Comparison of ENCODE assay signal across 1 cellular context in the genomic region with DNA sequence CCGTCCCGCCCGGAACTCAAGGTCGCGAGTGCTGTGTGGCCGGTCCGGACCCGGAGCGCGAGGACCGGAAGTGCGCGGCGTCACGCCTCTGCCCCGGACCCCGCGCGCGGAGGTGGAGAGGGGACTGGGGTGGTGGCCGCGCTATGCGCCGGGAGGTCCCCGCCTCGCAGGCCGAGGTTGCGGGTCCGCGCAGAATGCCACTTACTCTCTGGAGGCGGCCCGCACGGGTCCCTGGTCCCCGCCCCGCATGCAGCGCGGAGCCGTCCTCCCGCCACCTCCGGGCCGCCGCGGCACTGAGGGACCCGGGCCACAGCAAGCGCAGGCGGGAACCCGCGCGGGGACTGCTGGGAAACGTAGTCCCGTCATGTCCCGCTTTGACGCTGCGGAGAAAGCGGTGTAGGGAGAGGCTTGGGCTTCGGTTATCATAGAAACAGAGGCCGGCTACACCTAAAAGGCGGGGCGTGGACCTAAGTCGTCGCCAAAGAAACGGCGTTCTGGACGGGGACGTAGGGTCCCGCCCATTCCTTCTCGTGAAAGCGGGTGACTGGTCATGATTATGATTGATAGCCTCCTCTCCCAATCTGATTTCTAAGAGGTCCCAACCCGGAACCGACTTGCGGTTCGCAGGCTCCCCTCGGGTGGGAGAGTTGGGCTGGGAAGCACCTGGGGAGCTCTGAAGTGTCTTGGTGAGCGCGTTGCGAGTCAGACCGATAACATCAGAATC.
TF ChIP-seq lines count a peak whose summit lies in the region.

A gene (minus strand): TSS at position 295 of the 724 bp plus-strand sequence. CDS start 11,698 bp downstream, outside the sequence.

TF ChIP-seq in GM12878, 131 proteins besides CTCF, POLR2A, EP300 and RAD21 (continued from another document and continues in another):
- TF ChIP-seq, protein P1, sequence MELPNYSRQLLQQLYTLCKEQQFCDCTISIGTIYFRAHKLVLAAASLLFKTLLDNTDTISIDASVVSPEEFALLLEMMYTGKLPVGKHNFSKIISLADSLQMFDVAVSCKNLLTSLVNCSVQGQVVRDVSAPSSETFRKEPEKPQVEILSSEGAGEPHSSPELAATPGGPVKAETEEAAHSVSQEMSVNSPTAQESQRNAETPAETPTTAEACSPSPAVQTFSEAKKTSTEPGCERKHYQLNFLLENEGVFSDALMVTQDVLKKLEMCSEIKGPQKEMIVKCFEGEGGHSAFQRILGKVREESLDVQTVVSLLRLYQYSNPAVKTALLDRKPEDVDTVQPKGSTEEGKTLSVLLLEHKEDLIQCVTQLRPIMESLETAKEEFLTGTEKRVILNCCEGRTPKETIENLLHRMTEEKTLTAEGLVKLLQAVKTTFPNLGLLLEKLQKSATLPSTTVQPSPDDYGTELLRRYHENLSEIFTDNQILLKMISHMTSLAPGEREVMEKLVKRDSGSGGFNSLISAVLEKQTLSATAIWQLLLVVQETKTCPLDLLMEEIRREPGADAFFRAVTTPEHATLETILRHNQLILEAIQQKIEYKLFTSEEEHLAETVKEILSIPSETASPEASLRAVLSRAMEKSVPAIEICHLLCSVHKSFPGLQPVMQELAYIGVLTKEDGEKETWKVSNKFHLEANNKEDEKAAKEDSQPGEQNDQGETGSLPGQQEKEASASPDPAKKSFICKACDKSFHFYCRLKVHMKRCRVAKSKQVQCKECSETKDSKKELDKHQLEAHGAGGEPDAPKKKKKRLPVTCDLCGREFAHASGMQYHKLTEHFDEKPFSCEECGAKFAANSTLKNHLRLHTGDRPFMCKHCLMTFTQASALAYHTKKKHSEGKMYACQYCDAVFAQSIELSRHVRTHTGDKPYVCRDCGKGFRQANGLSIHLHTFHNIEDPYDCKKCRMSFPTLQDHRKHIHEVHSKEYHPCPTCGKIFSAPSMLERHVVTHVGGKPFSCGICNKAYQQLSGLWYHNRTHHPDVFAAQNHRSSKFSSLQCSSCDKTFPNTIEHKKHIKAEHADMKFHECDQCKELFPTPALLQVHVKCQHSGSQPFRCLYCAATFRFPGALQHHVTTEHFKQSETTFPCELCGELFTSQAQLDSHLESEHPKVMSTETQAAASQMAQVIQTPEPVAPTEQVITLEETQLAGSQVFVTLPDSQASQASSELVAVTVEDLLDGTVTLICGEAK (IDR thresholded peaks at IDR 0.05; ENCODE audit: borderline replicate concordance) = peak; percentile 99
- TF ChIP-seq POU2F2 (IDR thresholded peaks at IDR 0.05; ENCODE audit: borderline replicate concordance, low read depth, low read length) (peak; percentile 81), RB1 (IDR thresholded peaks at IDR 0.05; ENCODE audit: borderline replicate concordance) (peak; percentile 98), SUPT20H (IDR thresholded peaks at IDR 0.05; ENCODE audit: borderline replicate concordance, control insufficient read depth, low read depth, low read length) (no peak), BHLHE40 (IDR thresholded peaks at IDR 0.05; ENCODE audit: borderline replicate concordance in 1 of 2, low read depth in 2 of 2, low read length in 1 of 2) (peak in 1 of 2 experiments; percentile 87; a peak in 3 of 4 replicates), YY1 (IDR thresholded peaks at IDR 0.05; ENCODE audit: low read depth, low read length) (peak; percentile 90), CHD1 (IDR thresholded peaks at IDR 0.05; ENCODE audit: low read depth, low read length) (peak; percentile 86; the same call in 1 of the 2 replicates), CREB1 (IDR thresholded peaks at IDR 0.05; ENCODE audit: low read depth) (peak; percentile 90), TCF12 (IDR thresholded peaks at IDR 0.05; ENCODE audit: low read depth, low read length) (peak; percentile 51), ZNF24 (IDR thresholded peaks at IDR 0.05) (peak; percentile 74), LARP7 (IDR thresholded peaks at IDR 0.05) (peak; percentile 100), PAX5 (IDR thresholded peaks at IDR 0.05; ENCODE audit: borderline replicate concordance, low read depth, low read length) (peak; percentile 100), NFXL1 (IDR thresholded peaks at IDR 0.05; ENCODE audit: borderline replicate concordance) (no peak), STAT3 (IDR thresholded peaks at IDR 0.05; ENCODE audit: low read depth, low read length) (no peak), MYB (IDR thresholded peaks at IDR 0.05; ENCODE audit: borderline replicate concordance, low read depth, low read length) (no peak), IRF4 (IDR thresholded peaks at IDR 0.05; ENCODE audit: low read depth, low read length) (0 out of 2 replicates have a peak, but pooled peaks have one; percentile 52), CHD2 (IDR thresholded peaks at IDR 0.05; ENCODE audit: borderline replicate concordance, low read depth, low read length) (peak; percentile 86), NFYA (IDR thresholded peaks at IDR 0.05; ENCODE audit: borderline replicate concordance, low read depth, low read length) (peak; percentile 41; the same call in 1 of the 2 replicates), ATF7 (IDR thresholded peaks at IDR 0.05; ENCODE audit: low read depth) (peak; percentile 56; the same call in 1 of the 2 replicates), BMI1 (IDR thresholded peaks at IDR 0.05; ENCODE audit: borderline replicate concordance) (peak; percentile 100), MEF2B (IDR thresholded peaks at IDR 0.05; ENCODE audit: partially characterized antibody, poor library complexity, severe bottlenecking) (peak; percentile 56), SP1 (IDR thresholded peaks at IDR 0.05; ENCODE audit: low read depth, low read length) (peak; percentile 96), POLR2AphosphoS2 (IDR thresholded peaks at IDR 0.05; ENCODE audit: low read depth, low read length) (peak; percentile 86), GATAD2B (conservative IDR thresholded peaks at IDR 0.05; ENCODE audit: low read depth) (peak; percentile 96), SMC3 (IDR thresholded peaks at IDR 0.05; ENCODE audit: borderline replicate concordance, low read length) (no peak; the same call in 1 of the 2 replicates)
- TF ChIP-seq, protein P2, sequence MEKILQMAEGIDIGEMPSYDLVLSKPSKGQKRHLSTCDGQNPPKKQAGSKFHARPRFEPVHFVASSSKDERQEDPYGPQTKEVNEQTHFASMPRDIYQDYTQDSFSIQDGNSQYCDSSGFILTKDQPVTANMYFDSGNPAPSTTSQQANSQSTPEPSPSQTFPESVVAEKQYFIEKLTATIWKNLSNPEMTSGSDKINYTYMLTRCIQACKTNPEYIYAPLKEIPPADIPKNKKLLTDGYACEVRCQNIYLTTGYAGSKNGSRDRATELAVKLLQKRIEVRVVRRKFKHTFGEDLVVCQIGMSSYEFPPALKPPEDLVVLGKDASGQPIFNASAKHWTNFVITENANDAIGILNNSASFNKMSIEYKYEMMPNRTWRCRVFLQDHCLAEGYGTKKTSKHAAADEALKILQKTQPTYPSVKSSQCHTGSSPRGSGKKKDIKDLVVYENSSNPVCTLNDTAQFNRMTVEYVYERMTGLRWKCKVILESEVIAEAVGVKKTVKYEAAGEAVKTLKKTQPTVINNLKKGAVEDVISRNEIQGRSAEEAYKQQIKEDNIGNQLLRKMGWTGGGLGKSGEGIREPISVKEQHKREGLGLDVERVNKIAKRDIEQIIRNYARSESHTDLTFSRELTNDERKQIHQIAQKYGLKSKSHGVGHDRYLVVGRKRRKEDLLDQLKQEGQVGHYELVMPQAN (conservative IDR thresholded peaks at IDR 0.05) = peak; percentile 94
- TF ChIP-seq, protein P3, sequence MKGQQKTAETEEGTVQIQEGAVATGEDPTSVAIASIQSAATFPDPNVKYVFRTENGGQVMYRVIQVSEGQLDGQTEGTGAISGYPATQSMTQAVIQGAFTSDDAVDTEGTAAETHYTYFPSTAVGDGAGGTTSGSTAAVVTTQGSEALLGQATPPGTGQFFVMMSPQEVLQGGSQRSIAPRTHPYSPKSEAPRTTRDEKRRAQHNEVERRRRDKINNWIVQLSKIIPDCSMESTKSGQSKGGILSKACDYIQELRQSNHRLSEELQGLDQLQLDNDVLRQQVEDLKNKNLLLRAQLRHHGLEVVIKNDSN (IDR thresholded peaks at IDR 0.05; ENCODE audit: borderline replicate concordance, extremely low read length, insufficient read depth, low read depth, low read length) = peak; percentile 57
- TF ChIP-seq, protein P4, sequence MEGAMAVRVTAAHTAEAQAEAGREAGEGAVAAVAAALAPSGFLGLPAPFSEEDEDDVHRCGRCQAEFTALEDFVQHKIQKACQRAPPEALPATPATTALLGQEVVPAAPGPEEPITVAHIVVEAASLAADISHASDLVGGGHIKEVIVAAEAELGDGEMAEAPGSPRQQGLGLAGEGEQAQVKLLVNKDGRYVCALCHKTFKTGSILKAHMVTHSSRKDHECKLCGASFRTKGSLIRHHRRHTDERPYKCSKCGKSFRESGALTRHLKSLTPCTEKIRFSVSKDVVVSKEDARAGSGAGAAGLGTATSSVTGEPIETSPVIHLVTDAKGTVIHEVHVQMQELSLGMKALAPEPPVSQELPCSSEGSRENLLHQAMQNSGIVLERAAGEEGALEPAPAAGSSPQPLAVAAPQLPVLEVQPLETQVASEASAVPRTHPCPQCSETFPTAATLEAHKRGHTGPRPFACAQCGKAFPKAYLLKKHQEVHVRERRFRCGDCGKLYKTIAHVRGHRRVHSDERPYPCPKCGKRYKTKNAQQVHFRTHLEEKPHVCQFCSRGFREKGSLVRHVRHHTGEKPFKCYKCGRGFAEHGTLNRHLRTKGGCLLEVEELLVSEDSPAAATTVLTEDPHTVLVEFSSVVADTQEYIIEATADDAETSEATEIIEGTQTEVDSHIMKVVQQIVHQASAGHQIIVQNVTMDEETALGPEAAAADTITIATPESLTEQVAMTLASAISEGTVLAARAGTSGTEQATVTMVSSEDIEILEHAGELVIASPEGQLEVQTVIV (IDR thresholded peaks at IDR 0.05; ENCODE audit: borderline replicate concordance, partially characterized antibody) = peak; percentile 89
- TF ChIP-seq, protein P5, sequence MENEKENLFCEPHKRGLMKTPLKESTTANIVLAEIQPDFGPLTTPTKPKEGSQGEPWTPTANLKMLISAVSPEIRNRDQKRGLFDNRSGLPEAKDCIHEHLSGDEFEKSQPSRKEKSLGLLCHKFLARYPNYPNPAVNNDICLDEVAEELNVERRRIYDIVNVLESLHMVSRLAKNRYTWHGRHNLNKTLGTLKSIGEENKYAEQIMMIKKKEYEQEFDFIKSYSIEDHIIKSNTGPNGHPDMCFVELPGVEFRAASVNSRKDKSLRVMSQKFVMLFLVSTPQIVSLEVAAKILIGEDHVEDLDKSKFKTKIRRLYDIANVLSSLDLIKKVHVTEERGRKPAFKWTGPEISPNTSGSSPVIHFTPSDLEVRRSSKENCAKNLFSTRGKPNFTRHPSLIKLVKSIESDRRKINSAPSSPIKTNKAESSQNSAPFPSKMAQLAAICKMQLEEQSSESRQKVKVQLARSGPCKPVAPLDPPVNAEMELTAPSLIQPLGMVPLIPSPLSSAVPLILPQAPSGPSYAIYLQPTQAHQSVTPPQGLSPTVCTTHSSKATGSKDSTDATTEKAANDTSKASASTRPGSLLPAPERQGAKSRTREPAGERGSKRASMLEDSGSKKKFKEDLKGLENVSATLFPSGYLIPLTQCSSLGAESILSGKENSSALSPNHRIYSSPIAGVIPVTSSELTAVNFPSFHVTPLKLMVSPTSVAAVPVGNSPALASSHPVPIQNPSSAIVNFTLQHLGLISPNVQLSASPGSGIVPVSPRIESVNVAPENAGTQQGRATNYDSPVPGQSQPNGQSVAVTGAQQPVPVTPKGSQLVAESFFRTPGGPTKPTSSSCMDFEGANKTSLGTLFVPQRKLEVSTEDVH (IDR thresholded peaks at IDR 0.05; ENCODE audit: low read depth, partially characterized antibody) = peak; percentile 54
- TF ChIP-seq, protein P6, sequence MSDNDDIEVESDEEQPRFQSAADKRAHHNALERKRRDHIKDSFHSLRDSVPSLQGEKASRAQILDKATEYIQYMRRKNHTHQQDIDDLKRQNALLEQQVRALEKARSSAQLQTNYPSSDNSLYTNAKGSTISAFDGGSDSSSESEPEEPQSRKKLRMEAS (IDR thresholded peaks at IDR 0.05; ENCODE audit: low read depth, low read length) = peak; percentile 47; the same call in 1 of the 2 replicates
- TF ChIP-seq, protein P7, sequence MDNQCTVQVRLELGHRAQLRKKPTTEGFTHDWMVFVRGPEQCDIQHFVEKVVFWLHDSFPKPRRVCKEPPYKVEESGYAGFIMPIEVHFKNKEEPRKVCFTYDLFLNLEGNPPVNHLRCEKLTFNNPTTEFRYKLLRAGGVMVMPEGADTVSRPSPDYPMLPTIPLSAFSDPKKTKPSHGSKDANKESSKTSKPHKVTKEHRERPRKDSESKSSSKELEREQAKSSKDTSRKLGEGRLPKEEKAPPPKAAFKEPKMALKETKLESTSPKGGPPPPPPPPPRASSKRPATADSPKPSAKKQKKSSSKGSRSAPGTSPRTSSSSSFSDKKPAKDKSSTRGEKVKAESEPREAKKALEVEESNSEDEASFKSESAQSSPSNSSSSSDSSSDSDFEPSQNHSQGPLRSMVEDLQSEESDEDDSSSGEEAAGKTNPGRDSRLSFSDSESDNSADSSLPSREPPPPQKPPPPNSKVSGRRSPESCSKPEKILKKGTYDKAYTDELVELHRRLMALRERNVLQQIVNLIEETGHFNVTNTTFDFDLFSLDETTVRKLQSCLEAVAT (IDR thresholded peaks at IDR 0.05) = no peak
- TF ChIP-seq, protein P8, sequence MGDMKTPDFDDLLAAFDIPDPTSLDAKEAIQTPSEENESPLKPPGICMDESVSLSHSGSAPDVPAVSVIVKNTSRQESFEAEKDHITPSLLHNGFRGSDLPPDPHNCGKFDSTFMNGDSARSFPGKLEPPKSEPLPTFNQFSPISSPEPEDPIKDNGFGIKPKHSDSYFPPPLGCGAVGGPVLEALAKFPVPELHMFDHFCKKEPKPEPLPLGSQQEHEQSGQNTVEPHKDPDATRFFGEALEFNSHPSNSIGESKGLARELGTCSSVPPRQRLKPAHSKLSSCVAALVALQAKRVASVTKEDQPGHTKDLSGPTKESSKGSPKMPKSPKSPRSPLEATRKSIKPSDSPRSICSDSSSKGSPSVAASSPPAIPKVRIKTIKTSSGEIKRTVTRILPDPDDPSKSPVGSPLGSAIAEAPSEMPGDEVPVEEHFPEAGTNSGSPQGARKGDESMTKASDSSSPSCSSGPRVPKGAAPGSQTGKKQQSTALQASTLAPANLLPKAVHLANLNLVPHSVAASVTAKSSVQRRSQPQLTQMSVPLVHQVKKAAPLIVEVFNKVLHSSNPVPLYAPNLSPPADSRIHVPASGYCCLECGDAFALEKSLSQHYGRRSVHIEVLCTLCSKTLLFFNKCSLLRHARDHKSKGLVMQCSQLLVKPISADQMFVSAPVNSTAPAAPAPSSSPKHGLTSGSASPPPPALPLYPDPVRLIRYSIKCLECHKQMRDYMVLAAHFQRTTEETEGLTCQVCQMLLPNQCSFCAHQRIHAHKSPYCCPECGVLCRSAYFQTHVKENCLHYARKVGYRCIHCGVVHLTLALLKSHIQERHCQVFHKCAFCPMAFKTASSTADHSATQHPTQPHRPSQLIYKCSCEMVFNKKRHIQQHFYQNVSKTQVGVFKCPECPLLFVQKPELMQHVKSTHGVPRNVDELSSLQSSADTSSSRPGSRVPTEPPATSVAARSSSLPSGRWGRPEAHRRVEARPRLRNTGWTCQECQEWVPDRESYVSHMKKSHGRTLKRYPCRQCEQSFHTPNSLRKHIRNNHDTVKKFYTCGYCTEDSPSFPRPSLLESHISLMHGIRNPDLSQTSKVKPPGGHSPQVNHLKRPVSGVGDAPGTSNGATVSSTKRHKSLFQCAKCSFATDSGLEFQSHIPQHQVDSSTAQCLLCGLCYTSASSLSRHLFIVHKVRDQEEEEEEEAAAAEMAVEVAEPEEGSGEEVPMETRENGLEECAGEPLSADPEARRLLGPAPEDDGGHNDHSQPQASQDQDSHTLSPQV (IDR thresholded peaks at IDR 0.05) = no peak
